Comparison of ENCODE assay signal across 14 cellular contexts in the genomic region with DNA sequence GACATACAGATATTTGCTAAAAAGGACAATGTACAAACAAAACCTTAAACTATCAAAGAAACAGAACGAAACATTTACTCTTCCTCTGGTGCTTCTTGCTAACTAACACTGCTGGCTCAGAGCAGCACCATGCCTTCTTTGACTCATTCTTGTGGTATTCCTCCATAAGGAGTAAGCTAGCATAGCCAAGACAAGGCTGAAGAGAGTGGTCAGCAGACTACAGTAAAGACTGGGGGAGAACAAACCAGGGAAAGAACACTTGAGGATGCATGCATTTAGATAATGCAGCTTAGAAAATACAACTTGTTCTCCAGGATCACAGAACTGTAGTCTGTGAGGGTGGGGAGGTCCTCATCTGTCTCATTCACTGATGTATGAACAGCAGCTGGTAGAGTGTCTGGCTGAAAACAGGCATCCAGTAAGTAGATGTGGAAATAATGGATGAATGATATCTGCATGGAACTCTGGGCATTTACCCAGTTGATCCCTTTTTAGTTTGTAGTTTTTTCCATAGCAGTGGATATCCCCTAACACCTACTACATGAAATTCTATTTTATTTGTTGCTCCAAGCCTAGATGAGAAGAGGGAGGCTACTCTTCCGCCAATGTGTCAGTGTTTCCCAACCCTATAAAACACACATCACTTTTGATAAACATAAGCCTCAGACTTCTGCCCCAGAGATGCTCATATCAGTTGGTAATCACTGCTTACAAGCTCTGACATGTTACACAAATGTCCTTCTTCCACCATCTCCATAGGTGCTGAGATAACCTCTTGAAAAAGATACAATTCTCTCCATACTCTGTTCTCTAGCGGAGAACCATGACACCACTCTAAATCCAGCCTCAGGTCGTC. TPM values are rescaled to one million over a fixed set of nuclear protein-coding genes. Genes with fewer than 3 reads are reported as not detected.
A peak's percentile ranks its signal among the peaks of the same experiment; 100 is the strongest.
DNase-seq lines count a peak whose midpoint lies in the region; ATAC-seq and TF ChIP-seq lines count a peak whose summit lies in the region.
"Had no signal": no experiment of that assay in that cellular context is flagged by ENCODE, and none has a peak within 500 bp of the region (broad histone marks: within the 10 kb centered on the region; RNA-seq: fewer than 3 reads in every experiment).

No MANE protein-coding gene starts in this region.

- H3K4me3 Mint-ChIP-seq in HFFc6 = peak overlapping the region; percentile 45

- H3K27ac Mint-ChIP-seq in HFFc6 = peak overlapping the region; percentile 85

- peaks cover 0 to 14% (median 6%) of the 10 kb centered on the region in 4 donors for H3K4me1 ChIP-seq in transverse colon

- peaks cover 67% of the 10 kb centered on the region for H3K4me1 Mint-ChIP-seq in HFFc6 (ENCODE audit: low read depth)

- H3K36me3 ChIP-seq in transverse colon = peaks cover 0 to 37% (median 10%) of the 10 kb centered on the region in 4 donors

- H3K27ac ChIP-seq in transverse colon = peak overlapping the region in 2 of 4 donors; percentile 32 to 51
- H3K27ac ChIP-seq: upper lobe of left lung had no signal

- intact Hi-C loops in transverse colon (cut with DNase I; ENCODE audit: low total_unique reads) = no loop called here

- TF ChIP-seq POLR2A in transverse colon (IDR thresholded peaks at IDR 0.05) = no peak

- H3K9me3 Mint-ChIP-seq in HFFc6 = no peaks in the 10 kb centered on the region

- TF ChIP-seq CTCF in HFFc6 (IDR thresholded peaks at IDR 0.05) (no peak), foreskin fibroblast (IDR thresholded peaks at IDR 0.05; ENCODE audit: low read depth, low read length) (no peak), transverse colon (IDR thresholded peaks at IDR 0.05) (no peak)

- H3K9me3 ChIP-seq in transverse colon = no peaks in the 10 kb centered on the region
- H3K9me3 ChIP-seq: upper lobe of left lung had no signal

- H3K27me3 Mint-ChIP-seq in HFFc6 (ENCODE audit: insufficient read depth) = peaks cover 2% of the 10 kb centered on the region

- H3K27me3 ChIP-seq in transverse colon = no peaks in the 10 kb centered on the region
- H3K27me3 ChIP-seq: upper lobe of left lung had no signal

- H3K4me3 ChIP-seq in foreskin fibroblast (ENCODE audit: low read depth in 1 of 2, low read length in 2 of 2) = no peak overlapping the region
- no peak overlapping the region for H3K4me3 ChIP-seq in skeletal muscle cell (ENCODE audit: low read depth, low read length)
- H3K4me3 ChIP-seq in transverse colon = no peak overlapping the region
- H3K4me3 ChIP-seq: K562, upper lobe of left lung had no signal

- H3K36me3 Mint-ChIP-seq in HFFc6 (ENCODE audit: low read depth) = peaks cover 85% of the 10 kb centered on the region

- peak; percentile 83 for DNase-seq in HFFc6
- peak; percentile 94 for DNase-seq in amniotic epithelial cell (ENCODE audit: low read depth)
- peak; percentile 66 to 83 for DNase-seq in foreskin fibroblast
- peak; percentile 68 for DNase-seq in skeletal muscle cell (ENCODE audit: low read depth)
- DNase-seq in transverse colon = no peak
- no peak for DNase-seq in NCI-H2081 (lab: John Stamatoyannopoulos, UW)
- DNase-seq: activated CD4-positive, CD25-positive, alpha-beta regulatory T cell; DMS153; left ventricle myocardium superior; NCI-H2171 treated with DMSO at 0.1 percent for 48 hours; upper lobe of left lung had no signal

- ATAC-seq in GM19455 (IDR thresholded peaks at IDR 0.05; ENCODE audit: unreplicated experiment) (no peak), HG02588 (IDR thresholded peaks at IDR 0.05; ENCODE audit: unreplicated experiment) (no peak)
- ATAC-seq: K562, left ventricle myocardium superior had no signal

- 69 to 80% methylated on average over 3 to 4 of the region's 4 CpGs for WGBS in transverse colon (ENCODE audit: low coverage in 1 of 2), 2 donors

- in situ Hi-C loops in transverse colon (cut with MboI; ENCODE audit: low pct_ligation_motif_present in 1 of 4, low pct_unique_long_range_greater_than_20kb in 1 of 4, low sequenced_read_pairs in 3 of 4) = loop anchor here in 1 of 4 donors (25.0 kb wide), 1 partner anchor 922 kb away; no protein-coding TSS in a partner anchor

- TF ChIP-seq EP300 in transverse colon (IDR thresholded peaks at IDR 0.05; ENCODE audit: low read depth) = no peak

RNA-seq across cellular contexts. Expression of a gene that starts 7.3 kb away (rescaled TPM):
- 10 to 100 TPM; 44.2 to 56.7 (median 50.2) TPM for total RNA-seq in HFFc6 (2021; fragmentation: NEBNext Ultra II Directional; extraction: Animal tissue kit (Norgen Biotek cat#: 25700))
- total RNA-seq in transverse colon = 100 to 1,000 TPM in 3 of 4 donors, 10 to 100 TPM in 1; 89.8 to 193 (median 137) TPM

Comparison
In these comparisons a context has a peak if more than half of its experiments do, and no peak if none do; other contexts are left out.
1. DNase-seq: peak in HFFc6 (single experiment), amniotic epithelial cell (single experiment), foreskin fibroblast (2 of 2) and skeletal muscle cell (single experiment); none in transverse colon (single experiment) and NCI-H2081 (0 of 2).